1 cellular context compared by ENCODE assay signal in genomic region chr9:112719292-112719691, GRCh38.
A peak's percentile ranks its signal among the peaks of the same experiment; 100 is the strongest.
TF ChIP-seq lines count a peak whose summit lies in the region.

No MANE protein-coding gene starts in this region.

TF ChIP-seq in GM12878, 131 proteins besides CTCF, POLR2A, EP300 and RAD21 (continued from another document):
- TF ChIP-seq E2F8 (IDR thresholded peaks at IDR 0.05; ENCODE audit: low read depth, partially characterized antibody) (no peak), ATF7 (IDR thresholded peaks at IDR 0.05; ENCODE audit: low read depth) (no peak), SIN3A (IDR thresholded peaks at IDR 0.05; ENCODE audit: low read depth, low read length) (no peak), RUNX3 (IDR thresholded peaks at IDR 0.05; ENCODE audit: low read length) (peak; percentile 72), POLR2AphosphoS2 (IDR thresholded peaks at IDR 0.05; ENCODE audit: low read depth, low read length) (no peak), HDAC2 (IDR thresholded peaks at IDR 0.05) (no peak), HDAC6 (IDR thresholded peaks at IDR 0.05; ENCODE audit: unreplicated experiment) (no peak), NFIC (IDR thresholded peaks at IDR 0.05; ENCODE audit: low read depth, low read length) (peak; percentile 59; the same call in 1 of the 2 replicates), TCF7 (IDR thresholded peaks at IDR 0.05; ENCODE audit: borderline replicate concordance) (no peak), SMAD1 (IDR thresholded peaks at IDR 0.05; ENCODE audit: low read depth, partially characterized antibody) (no peak), BMI1 (IDR thresholded peaks at IDR 0.05; ENCODE audit: borderline replicate concordance) (no peak), ZZZ3 (IDR thresholded peaks at IDR 0.05; ENCODE audit: control insufficient read depth, insufficient read length, low read depth) (no peak), BCL3 (IDR thresholded peaks at IDR 0.05; ENCODE audit: borderline replicate concordance, insufficient read depth, low read depth, low read length, poor library complexity, severe bottlenecking) (no peak), JUNB (IDR thresholded peaks at IDR 0.05) (peak; percentile 83), TCF3 (IDR thresholded peaks at IDR 0.05; ENCODE audit: borderline replicate concordance, insufficient read depth, low read depth, low read length) (no peak), NR2F1 (conservative IDR thresholded peaks at IDR 0.05) (no peak), PML (IDR thresholded peaks at IDR 0.05; ENCODE audit: low read length) (no peak), IRF4 (IDR thresholded peaks at IDR 0.05; ENCODE audit: low read depth, low read length) (0 out of 2 replicates have a peak, but pooled peaks have one; percentile 27), MEF2A (IDR thresholded peaks at IDR 0.05; ENCODE audit: insufficient read depth, low read depth, low read length) (no peak), IRF3 (IDR thresholded peaks at IDR 0.05) (no peak), CREM (IDR thresholded peaks at IDR 0.05; ENCODE audit: low read depth) (no peak), ETV6 (conservative IDR thresholded peaks at IDR 0.05 in 1 of 2, IDR thresholded peaks at IDR 0.05 in 1 of 2; ENCODE audit: borderline replicate concordance in 1 of 2, low read depth in 1 of 2) (no peak)
- TF ChIP-seq, protein P1, sequence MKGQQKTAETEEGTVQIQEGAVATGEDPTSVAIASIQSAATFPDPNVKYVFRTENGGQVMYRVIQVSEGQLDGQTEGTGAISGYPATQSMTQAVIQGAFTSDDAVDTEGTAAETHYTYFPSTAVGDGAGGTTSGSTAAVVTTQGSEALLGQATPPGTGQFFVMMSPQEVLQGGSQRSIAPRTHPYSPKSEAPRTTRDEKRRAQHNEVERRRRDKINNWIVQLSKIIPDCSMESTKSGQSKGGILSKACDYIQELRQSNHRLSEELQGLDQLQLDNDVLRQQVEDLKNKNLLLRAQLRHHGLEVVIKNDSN (IDR thresholded peaks at IDR 0.05; ENCODE audit: borderline replicate concordance, extremely low read length, insufficient read depth, low read depth, low read length) = no peak
- TF ChIP-seq, protein P2, sequence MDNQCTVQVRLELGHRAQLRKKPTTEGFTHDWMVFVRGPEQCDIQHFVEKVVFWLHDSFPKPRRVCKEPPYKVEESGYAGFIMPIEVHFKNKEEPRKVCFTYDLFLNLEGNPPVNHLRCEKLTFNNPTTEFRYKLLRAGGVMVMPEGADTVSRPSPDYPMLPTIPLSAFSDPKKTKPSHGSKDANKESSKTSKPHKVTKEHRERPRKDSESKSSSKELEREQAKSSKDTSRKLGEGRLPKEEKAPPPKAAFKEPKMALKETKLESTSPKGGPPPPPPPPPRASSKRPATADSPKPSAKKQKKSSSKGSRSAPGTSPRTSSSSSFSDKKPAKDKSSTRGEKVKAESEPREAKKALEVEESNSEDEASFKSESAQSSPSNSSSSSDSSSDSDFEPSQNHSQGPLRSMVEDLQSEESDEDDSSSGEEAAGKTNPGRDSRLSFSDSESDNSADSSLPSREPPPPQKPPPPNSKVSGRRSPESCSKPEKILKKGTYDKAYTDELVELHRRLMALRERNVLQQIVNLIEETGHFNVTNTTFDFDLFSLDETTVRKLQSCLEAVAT (IDR thresholded peaks at IDR 0.05) = no peak
